14 cellular contexts compared by ENCODE assay signal in the genomic region with DNA sequence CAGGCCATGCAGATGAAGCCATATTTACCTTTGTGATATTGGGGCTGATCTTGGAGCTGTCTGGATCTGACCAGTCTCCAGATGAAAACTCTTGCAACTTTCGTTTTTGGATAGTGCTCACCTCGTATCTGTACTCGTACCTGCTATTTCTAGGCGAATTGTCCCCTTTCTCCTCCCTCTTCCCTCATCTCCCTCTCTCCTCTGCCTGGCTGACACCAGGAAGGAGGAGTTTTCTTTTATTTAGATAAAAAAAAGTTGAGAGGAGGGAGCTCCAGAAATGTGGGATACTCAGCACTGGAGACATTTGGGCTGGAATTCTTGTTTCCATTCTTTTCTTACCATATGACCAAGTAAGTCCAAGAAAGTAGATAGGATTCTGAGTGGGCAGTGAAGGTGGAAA. TPM values are rescaled to one million over a fixed set of nuclear protein-coding genes. Genes with fewer than 3 reads are reported as not detected.
A peak's percentile ranks its signal among the peaks of the same experiment; 100 is the strongest.
DNase-seq lines count a peak whose midpoint lies in the region; ATAC-seq and TF ChIP-seq lines count a peak whose summit lies in the region.
"Had no signal": no experiment of that assay in that cellular context is flagged by ENCODE, and none has a peak within 500 bp of the region (broad histone marks: within the 10 kb centered on the region; RNA-seq: fewer than 3 reads in every experiment).

No MANE protein-coding gene starts in this region.

- peaks cover 4% of the 10 kb centered on the region for H3K36me3 Mint-ChIP-seq in osteocyte (ENCODE audit: unreplicated experiment)

- peaks cover 8% of the 10 kb centered on the region for H3K9me3 Mint-ChIP-seq in osteocyte (ENCODE audit: unreplicated experiment)

- peak overlapping the region; percentile 76 for H3K4me3 ChIP-seq in adipocyte (ENCODE audit: low read length)
- peak overlapping the region; percentile 20 to 48 for H3K4me3 ChIP-seq in foreskin fibroblast (ENCODE audit: low read depth in 1 of 2, low read length in 2 of 2)
- peak overlapping the region; percentile 25 for H3K4me3 ChIP-seq in upper lobe of right lung
- H3K4me3 ChIP-seq: neural progenitor cell had no signal

- H3K4me1 Mint-ChIP-seq in osteocyte (ENCODE audit: unreplicated experiment), result peaks cover 65% of the 10 kb centered on the region
- H3K4me1 Mint-ChIP-seq: neural progenitor cell had no signal

- H3K4me3 Mint-ChIP-seq in osteocyte (ENCODE audit: unreplicated experiment), result peak overlapping the region; percentile 36
- H3K4me3 Mint-ChIP-seq: activated naive CD8-positive, alpha-beta T cell treated with anti-CD3 and anti-CD28 coated beads, Interleukin-2, amount 50 U/mL, for 24 hours; immature natural killer cell; neural progenitor cell; T-helper 17 cell had no signal

- no peak for ATAC-seq in upper lobe of right lung
- ATAC-seq in HG03039 (IDR thresholded peaks at IDR 0.05; ENCODE audit: unreplicated experiment), result no peak
- ATAC-seq: activated naive CD8-positive, alpha-beta T cell treated with anti-CD3 and anti-CD28 coated beads, Interleukin-2, amount 50 U/mL, for 24 hours; T-helper 17 cell had no signal

- H3K9ac ChIP-seq in adipocyte (ENCODE audit: low read length), result peak overlapping the region; percentile 80
- H3K9ac ChIP-seq: neural progenitor cell had no signal

- H3K27me3 Mint-ChIP-seq in osteocyte (ENCODE audit: unreplicated experiment), result no peaks in the 10 kb centered on the region
- H3K27me3 Mint-ChIP-seq: T-helper 17 cell had no signal

- DNase-seq in adipocyte (ENCODE audit: low read depth) (no peak), foreskin fibroblast (no peak), osteocyte (ENCODE audit: extremely low spot score, unreplicated experiment) (no peak), upper lobe of right lung (no peak), H4 (ENCODE audit: low spot score) (no peak), OCI-M1 (lab: John Stamatoyannopoulos, UW) (no peak), iPS-NIHi11 (ENCODE audit: low spot score) (no peak)
- DNase-seq: activated naive CD8-positive, alpha-beta T cell treated with anti-CD3 and anti-CD28 coated beads, Interleukin-2, amount 50 U/mL, for 24 hours; immature natural killer cell; NCI-H2029 treated with DMSO at 0.1 percent for 48 hours; stimulated activated naive CD4-positive, alpha-beta T cell; T-helper 17 cell had no signal

- intact Hi-C loops in upper lobe of right lung (cut with DNase I), result no loop called here

- H3K4me1 ChIP-seq in adipocyte (ENCODE audit: control insufficient read depth, insufficient read depth, low read length) (peaks cover 55% of the 10 kb centered on the region), upper lobe of right lung (peaks cover 16% of the 10 kb centered on the region)
- H3K4me1 ChIP-seq: neural progenitor cell had no signal

- TF ChIP-seq CTCF in foreskin fibroblast (IDR thresholded peaks at IDR 0.05; ENCODE audit: low read depth, low read length), result no peak
- no peak for TF ChIP-seq CTCF in osteocyte (IDR thresholded peaks at IDR 0.05)
- TF ChIP-seq CTCF in upper lobe of right lung (IDR thresholded peaks at IDR 0.05), result no peak

- peak overlapping the region; percentile 81 for H3K27ac ChIP-seq in upper lobe of right lung
- H3K27ac ChIP-seq: neural progenitor cell had no signal

- H3K27ac Mint-ChIP-seq in osteocyte (ENCODE audit: unreplicated experiment), result peak overlapping the region; percentile 78
- H3K27ac Mint-ChIP-seq: activated naive CD8-positive, alpha-beta T cell treated with anti-CD3 and anti-CD28 coated beads, Interleukin-2, amount 50 U/mL, for 24 hours; immature natural killer cell; neural progenitor cell had no signal

- H3K27me3 ChIP-seq in adipocyte (replicated peaks; ENCODE audit: control insufficient read depth, insufficient read depth, low read length) (no peaks in the 10 kb centered on the region), upper lobe of right lung (no peaks in the 10 kb centered on the region)
- H3K27me3 ChIP-seq: neural progenitor cell had no signal

- H3K9me3 ChIP-seq in adipocyte (ENCODE audit: control insufficient read depth, low read length), result peaks cover 7% of the 10 kb centered on the region
- no peaks in the 10 kb centered on the region for H3K9me3 ChIP-seq in upper lobe of right lung

- H3K36me3 ChIP-seq in adipocyte (ENCODE audit: control insufficient read depth, insufficient read depth, low read length, severe bottlenecking) (no peaks in the 10 kb centered on the region), upper lobe of right lung (no peaks in the 10 kb centered on the region)
- H3K36me3 ChIP-seq: neural progenitor cell had no signal

RNA-seq across cellular contexts. Expression of a gene that starts 54.6 kb away (rescaled TPM):
- total RNA-seq in osteocyte (97.7 and 101 TPM in 2 replicates), upper lobe of right lung (52.1 TPM)
- 18.5 and 20.0 TPM in 2 replicates for total RNA-seq in H4 (2014; rRNA removed; shearing (Covaris generic))

Comparison
In these comparisons a context has a peak if more than half of its experiments do, and no peak if none do; other contexts are left out.
1. H3K4me3 ChIP-seq: peak in every context shown above with its lines; median percentile 76 in adipocyte; 34 in foreskin fibroblast; 25 in upper lobe of right lung.